ENCODE assay signal across 14 cellular contexts in genomic region chr1:159088566-159089183, GRCh38. TPM values are rescaled to one million over a fixed set of nuclear protein-coding genes. Genes with fewer than 3 reads are reported as not detected.
DNase-seq lines count a peak whose midpoint lies in the region; ATAC-seq and TF ChIP-seq lines count a peak whose summit lies in the region.
"Had no signal": no experiment of that assay in that cellular context is flagged by ENCODE, and none has a peak within 500 bp of the region (broad histone marks: within the 10 kb centered on the region; RNA-seq: fewer than 3 reads in every experiment).

No MANE protein-coding gene starts in this region.

- H3K4me3 Mint-ChIP-seq in activated naive CD4-positive, alpha-beta T cell treated with anti-CD3 and anti-CD28 coated beads for 36 hours = no peak overlapping the region
- peak overlapping the region; percentile 17 for H3K4me3 Mint-ChIP-seq in stimulated activated effector memory CD8-positive, alpha-beta T cell treated with anti-CD3 and anti-CD28 coated beads, Interleukin-12 subunit alpha, Interleukin-12 subunit beta, amount 100 ng/mL, for 72 hours
- H3K4me3 Mint-ChIP-seq in effector memory CD8-positive, alpha-beta T cell = no peak overlapping the region
- H3K4me3 Mint-ChIP-seq: brain had no signal

- H3K27ac Mint-ChIP-seq in activated naive CD4-positive, alpha-beta T cell treated with anti-CD3 and anti-CD28 coated beads for 36 hours = peak overlapping the region; percentile 47
- H3K27ac Mint-ChIP-seq in stimulated activated effector memory CD8-positive, alpha-beta T cell treated with anti-CD3 and anti-CD28 coated beads, Interleukin-12 subunit alpha, Interleukin-12 subunit beta, amount 100 ng/mL, for 72 hours = peak overlapping the region; percentile 85
- no peak overlapping the region for H3K27ac Mint-ChIP-seq in effector memory CD8-positive, alpha-beta T cell
- H3K27ac Mint-ChIP-seq: brain had no signal

- H3K36me3 Mint-ChIP-seq in activated naive CD4-positive, alpha-beta T cell treated with anti-CD3 and anti-CD28 coated beads for 36 hours (ENCODE audit: low read depth) = no peaks in the 10 kb centered on the region
- H3K36me3 Mint-ChIP-seq in stimulated activated effector memory CD8-positive, alpha-beta T cell treated with anti-CD3 and anti-CD28 coated beads, Interleukin-12 subunit alpha, Interleukin-12 subunit beta, amount 100 ng/mL, for 72 hours = no peaks in the 10 kb centered on the region
- H3K36me3 Mint-ChIP-seq in effector memory CD8-positive, alpha-beta T cell (ENCODE audit: insufficient read depth) = no peaks in the 10 kb centered on the region
- H3K36me3 Mint-ChIP-seq: brain had no signal

- DNase-seq in activated naive CD4-positive, alpha-beta T cell treated with anti-CD3 and anti-CD28 coated beads for 36 hours = no peak
- DNase-seq in activated naive CD4-positive, alpha-beta T cell (lab: John Stamatoyannopoulos, UW) = no peak
- DNase-seq in RWPE2 (ENCODE audit: low spot score) (no peak), KG1 (lab: John Stamatoyannopoulos, UW) (no peak), anterior cingulate cortex (lab: John Stamatoyannopoulos, UW) (no peak)
- no peak for DNase-seq in stimulated activated effector memory CD8-positive, alpha-beta T cell treated with anti-CD3 and anti-CD28 coated beads, Interleukin-12 subunit alpha, Interleukin-12 subunit beta, amount 100 ng/mL, for 72 hours (ENCODE audit: low spot score in 2 of 2)
- no peak for DNase-seq in effector memory CD8-positive, alpha-beta T cell
- DNase-seq: effector CD4-positive, alpha-beta T cell; islet precursor cell; right cardiac atrium had no signal

- TF ChIP-seq CTCF in RWPE2 (IDR thresholded peaks at IDR 0.05; ENCODE audit: poor library complexity, severe bottlenecking) = no peak

- no peaks in the 10 kb centered on the region for H3K9me3 ChIP-seq in RWPE2 (ENCODE audit: severe bottlenecking)

- H3K4me3 ChIP-seq in RWPE2 (ENCODE audit: severe bottlenecking) = no peak overlapping the region

- ATAC-seq in HG02623 (IDR thresholded peaks at IDR 0.05; ENCODE audit: unreplicated experiment) (peak; percentile 65), RWPE2 (ENCODE audit: low read depth) (no peak)
- peak; percentile 20 for ATAC-seq in stimulated activated effector memory CD8-positive, alpha-beta T cell treated with anti-CD3 and anti-CD28 coated beads, Interleukin-12 subunit alpha, Interleukin-12 subunit beta, amount 100 ng/mL, for 72 hours
- no peak for ATAC-seq in effector memory CD8-positive, alpha-beta T cell (replicated peaks)
- ATAC-seq: Panc1, right cardiac atrium had no signal

- peaks cover 49% of the 10 kb centered on the region for H3K4me1 ChIP-seq in RWPE2 (ENCODE audit: insufficient read depth, poor library complexity, severe bottlenecking)

- intact Hi-C loops in activated naive CD4-positive, alpha-beta T cell treated with anti-CD3 and anti-CD28 coated beads for 36 hours (cut with micrococcal nuclease) = loop anchor here (2.0 to 5.0 kb wide), 2 partner anchors 74 to 581 kb away; no protein-coding TSS in a partner anchor

- H3K36me3 ChIP-seq in RWPE2 (ENCODE audit: low read depth) = no peaks in the 10 kb centered on the region

- H3K27me3 ChIP-seq in RWPE2 (ENCODE audit: insufficient read depth, poor library complexity, severe bottlenecking) = no peaks in the 10 kb centered on the region

- peaks cover 49% of the 10 kb centered on the region for H3K4me1 Mint-ChIP-seq in activated naive CD4-positive, alpha-beta T cell treated with anti-CD3 and anti-CD28 coated beads for 36 hours (ENCODE audit: low read depth)
- peaks cover 56% of the 10 kb centered on the region for H3K4me1 Mint-ChIP-seq in stimulated activated effector memory CD8-positive, alpha-beta T cell treated with anti-CD3 and anti-CD28 coated beads, Interleukin-12 subunit alpha, Interleukin-12 subunit beta, amount 100 ng/mL, for 72 hours
- H3K4me1 Mint-ChIP-seq in effector memory CD8-positive, alpha-beta T cell (ENCODE audit: low read depth in 2 of 2) = peaks cover 6 to 14% of the 10 kb centered on the region in 2 donors
- H3K4me1 Mint-ChIP-seq: brain had no signal

- no peaks in the 10 kb centered on the region for H3K9me3 Mint-ChIP-seq in activated naive CD4-positive, alpha-beta T cell treated with anti-CD3 and anti-CD28 coated beads for 36 hours
- no peaks in the 10 kb centered on the region for H3K9me3 Mint-ChIP-seq in stimulated activated effector memory CD8-positive, alpha-beta T cell treated with anti-CD3 and anti-CD28 coated beads, Interleukin-12 subunit alpha, Interleukin-12 subunit beta, amount 100 ng/mL, for 72 hours
- H3K9me3 Mint-ChIP-seq in effector memory CD8-positive, alpha-beta T cell = no peaks in the 10 kb centered on the region
- H3K9me3 Mint-ChIP-seq: brain had no signal

- no peaks in the 10 kb centered on the region for H3K27me3 Mint-ChIP-seq in activated naive CD4-positive, alpha-beta T cell treated with anti-CD3 and anti-CD28 coated beads for 36 hours (ENCODE audit: low read depth)
- H3K27me3 Mint-ChIP-seq in effector memory CD8-positive, alpha-beta T cell = no peaks in the 10 kb centered on the region
- H3K27me3 Mint-ChIP-seq: brain had no signal

- CTCF ChIA-PET in activated naive CD4-positive, alpha-beta T cell treated with anti-CD3 and anti-CD28 coated beads for 36 hours (lab: Charles Lee) = interaction anchor here (0.7 to 5.0 kb wide), 7 partner anchors 11 to 122 kb away, joined by 3 to 50 read pairs (median 6); partner anchors contain the start of genes AIM2 and IFI16

- peak overlapping the region; percentile 27 for H3K27ac ChIP-seq in RWPE2 (ENCODE audit: poor library complexity, severe bottlenecking)
- H3K27ac ChIP-seq: C4-2B had no signal

RNA-seq across cellular contexts. Expression of gene AIM2, which starts 12.1 kb away (rescaled TPM):
- total RNA-seq in activated naive CD4-positive, alpha-beta T cell treated with anti-CD3 and anti-CD28 coated beads for 36 hours = 10 to 100 TPM; 12.2 to 13.7 TPM

Comparison
In these comparisons a context has a peak if more than half of its experiments do, and no peak if none do; other contexts are left out.
1. H3K27ac Mint-ChIP-seq: peak in activated naive CD4-positive, alpha-beta T cell treated with anti-CD3 and anti-CD28 coated beads for 36 hours (single experiment) and stimulated activated effector memory CD8-positive, alpha-beta T cell treated with anti-CD3 and anti-CD28 coated beads, Interleukin-12 subunit alpha, Interleukin-12 subunit beta, amount 100 ng/mL, for 72 hours (single experiment); none in effector memory CD8-positive, alpha-beta T cell (0 of 2).
2. ATAC-seq: peak in HG02623 (single experiment) and stimulated activated effector memory CD8-positive, alpha-beta T cell treated with anti-CD3 and anti-CD28 coated beads, Interleukin-12 subunit alpha, Interleukin-12 subunit beta, amount 100 ng/mL, for 72 hours (single experiment); none in RWPE2 (single experiment) and effector memory CD8-positive, alpha-beta T cell (single experiment).